Comparison of ENCODE assay signal across 13 cellular contexts in the genomic region with DNA sequence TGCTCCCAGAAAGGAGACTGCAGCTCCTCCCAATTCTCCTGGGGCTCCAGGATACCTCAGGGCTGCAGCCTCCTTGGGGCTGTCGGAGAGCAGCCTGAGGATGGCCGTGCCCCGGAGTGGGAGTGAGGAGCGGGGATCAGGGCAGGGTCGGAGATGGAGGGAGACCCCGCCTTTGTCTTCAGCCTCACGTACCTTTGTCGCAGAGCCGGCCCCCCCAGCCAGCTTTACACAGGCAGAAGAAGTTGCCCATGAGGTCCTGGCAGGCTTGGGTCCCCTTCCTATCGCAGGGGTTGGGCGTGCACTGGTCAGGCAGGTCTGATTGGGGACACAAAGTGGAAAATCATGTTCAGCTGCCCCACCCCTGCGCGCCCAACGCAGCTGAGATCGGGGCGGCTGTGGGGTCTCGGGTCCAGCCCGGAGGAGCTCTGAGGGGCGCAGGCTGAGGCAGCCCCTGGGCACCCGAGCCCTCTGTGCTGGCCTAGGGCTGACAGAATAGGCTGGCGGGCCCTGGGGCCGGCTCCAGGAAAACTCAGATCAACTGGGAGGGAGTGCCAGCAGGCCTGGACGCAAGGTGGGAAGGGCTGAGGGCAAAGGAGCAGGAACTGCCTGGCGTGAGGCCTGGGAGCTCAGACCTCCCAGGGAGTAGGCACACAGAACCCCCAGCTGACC. TPM values are rescaled to one million over a fixed set of nuclear protein-coding genes. Genes with fewer than 3 reads are reported as not detected.
DNase-seq lines count a peak whose midpoint lies in the region; ATAC-seq and TF ChIP-seq lines count a peak whose summit lies in the region.
"Had no signal": no experiment of that assay in that cellular context is flagged by ENCODE, and none has a peak within 500 bp of the region (broad histone marks: within the 10 kb centered on the region; RNA-seq: fewer than 3 reads in every experiment).

No MANE protein-coding gene starts in this region.

- H3K27ac Mint-ChIP-seq in T-helper 17 cell = no peak overlapping the region
- H3K27ac Mint-ChIP-seq: mesothelial cell of epicardium; T-helper 1 cell treated with Interleukin-12 subunit alpha and Interleukin-12 subunit beta and Interleukin-4 antibody, amounts not matched to agents 30 μg/mL and 1 μg/mL, for 36 hours had no signal

- H3K4me3 ChIP-seq in Panc1 (ENCODE audit: low read depth in 2 of 2, low read length in 2 of 2) = no peak overlapping the region
- H3K4me3 ChIP-seq in thyroid gland (replicated peaks in 1 of 3) = no peak overlapping the region
- H3K4me3 ChIP-seq in coronary artery = no peak overlapping the region
- H3K4me3 ChIP-seq in HAP-1 = no peak overlapping the region
- H3K4me3 ChIP-seq: spleen had no signal

- no peak for DNase-seq in Panc1 (ENCODE audit: low read depth, low spot score)
- peak; percentile 50 for DNase-seq in midbrain (lab: John Stamatoyannopoulos, UW)
- peak; percentile 71 to 80 for DNase-seq in thyroid gland
- no peak for DNase-seq in T-helper 17 cell
- DNase-seq in SHP77 (lab: John Stamatoyannopoulos, UW) = no peak
- DNase-seq in coronary artery (ENCODE audit: low spot score) = no peak
- no peak for DNase-seq in HAP-1 (ENCODE audit: low spot score in 2 of 2)
- DNase-seq: activated naive CD4-positive, alpha-beta T cell treated with Interleukin-2 at 50 U/mL for 16 hours; NCI-H1694 treated with DMSO at 0.1 percent for 48 hours; spleen had no signal

- POLR2A ChIA-PET in Panc1 (lab: Charles Lee) = no interaction called here

- CTCF ChIA-PET in Panc1 (lab: Charles Lee) = no interaction called here

- H3K36me3 ChIP-seq in Panc1 (ENCODE audit: control insufficient read depth, insufficient read depth, low read length) = no peaks in the 10 kb centered on the region
- H3K36me3 ChIP-seq in thyroid gland = peaks cover under 1 to 13% of the 10 kb centered on the region in 2 donors
- H3K36me3 ChIP-seq in HAP-1 (replicated peaks) = no peaks in the 10 kb centered on the region

- TF ChIP-seq POLR2A in thyroid gland (IDR thresholded peaks at IDR 0.05) = no peak

- no peak overlapping the region for H3K4me3 Mint-ChIP-seq in T-helper 17 cell
- H3K4me3 Mint-ChIP-seq: mesothelial cell of epicardium; T-helper 1 cell treated with Interleukin-12 subunit alpha and Interleukin-12 subunit beta and Interleukin-4 antibody, amounts not matched to agents 30 μg/mL and 1 μg/mL, for 36 hours had no signal

- peaks cover 2% of the 10 kb centered on the region for H3K36me3 Mint-ChIP-seq in T-helper 17 cell (ENCODE audit: low read depth)
- H3K36me3 Mint-ChIP-seq: mesothelial cell of epicardium had no signal

- 76 to 81% methylated on average over 17 to 20 of the region's 24 CpGs for whole genome bisulfite sequencing in thyroid gland, 2 donors

- in situ Hi-C loops in Panc1 (cut with HindIII; ENCODE audit: low pct_unique_long_range_greater_than_20kb, low sequenced_read_pairs) (no loop called here), HAP-1 (cut with MboI; ENCODE audit: low sequenced_read_pairs) (no loop called here)

- H3K4me1 ChIP-seq in Panc1 (ENCODE audit: control insufficient read depth, insufficient read depth, low read length) (peaks cover 41% of the 10 kb centered on the region), thyroid gland (peaks cover 43 to 45% of the 10 kb centered on the region in 2 donors), HAP-1 (no peaks in the 10 kb centered on the region)

- H3K4me1 Mint-ChIP-seq in T-helper 17 cell = no peaks in the 10 kb centered on the region

- H3K27me3 ChIP-seq in Panc1 (ENCODE audit: control insufficient read depth, insufficient read depth, low read length) = no peaks in the 10 kb centered on the region
- no peaks in the 10 kb centered on the region for H3K27me3 ChIP-seq in thyroid gland
- no peaks in the 10 kb centered on the region for H3K27me3 ChIP-seq in HAP-1 (ENCODE audit: low read depth)

- intact Hi-C loops in Panc1 (cut with micrococcal nuclease; ENCODE audit: unreplicated experiment) (no loop called here), thyroid gland (cut with DNase I) (no loop called here)

- H3K9me3 ChIP-seq in Panc1 (ENCODE audit: control insufficient read depth, insufficient read depth, low read depth, low read length) (no peaks in the 10 kb centered on the region), thyroid gland (no peaks in the 10 kb centered on the region), T-helper 17 cell (ENCODE audit: control insufficient read depth, low read length, poor library complexity, severe bottlenecking) (no peaks in the 10 kb centered on the region), HAP-1 (no peaks in the 10 kb centered on the region)
- H3K9me3 ChIP-seq: spleen had no signal

- BruUV-seq in Panc1 (replicated peaks; lab: Mats Ljungman, UMichigan) = no TSS peak

- ATAC-seq in Panc1 (no peak), esophagus mucosa (peak; percentile 8), T-helper 17 cell (no peak)

- no peaks in the 10 kb centered on the region for H3K27me3 Mint-ChIP-seq in T-helper 17 cell

- TF ChIP-seq CTCF in Panc1 (IDR thresholded peaks at IDR 0.05) = no peak
- TF ChIP-seq CTCF in thyroid gland (IDR thresholded peaks at IDR 0.05) = no peak
- TF ChIP-seq CTCF in coronary artery (IDR thresholded peaks at IDR 0.05) = no peak

- H3K27ac ChIP-seq in Panc1 (ENCODE audit: low read length) (peak overlapping the region; percentile 65), thyroid gland (peak overlapping the region; percentile 41 to 61 (median 60)), coronary artery (peak overlapping the region in 1 of 2 donors; percentile 90)
- H3K27ac ChIP-seq: spleen had no signal

RNA-seq across cellular contexts. Expression of gene GAS6, which starts 24.2 kb away (rescaled TPM):
- 28.1 TPM for total RNA-seq in Panc1 (2021; ENCODE audit: unreplicated experiment)
- 27.9 TPM for polyA plus RNA-seq in Panc1 (2012; ENCODE audit: insufficient read length)
- 34.8 TPM for total RNA-seq in esophagus mucosa
- total RNA-seq in thyroid gland = 100 to 1,000 TPM; 145 to 197 (median 173) TPM
- total RNA-seq in T-helper 17 cell = 1 to 10 TPM; 2.2 to 3.8 TPM

Comparison
In these comparisons a context has a peak if more than half of its experiments do, and no peak if none do; other contexts are left out.
1. DNase-seq: peak in midbrain (single experiment) and thyroid gland (2 of 2); none in Panc1 (single experiment), T-helper 17 cell (0 of 3), SHP77 (0 of 2), coronary artery (single experiment) and HAP-1 (0 of 2).